Comparison of ENCODE assay signal across 19 cellular contexts in genomic region chr5:144427871-144428270, GRCh38.
A peak's percentile ranks its signal among the peaks of the same experiment; 100 is the strongest.
DNase-seq lines count a peak whose midpoint lies in the region; ATAC-seq, FAIRE-seq and TF ChIP-seq lines count a peak whose summit lies in the region.
"Had no signal": no experiment of that assay in that cellular context is flagged by ENCODE, and none has a peak within 500 bp of the region (broad histone marks: within the 10 kb centered on the region; RNA-seq: fewer than 3 reads in every experiment).

No MANE protein-coding gene starts in this region.

- no peak overlapping the region for H3K4me3 ChIP-seq in astrocyte (ENCODE audit: insufficient read depth, low read depth, low read length)
- H3K4me3 ChIP-seq: BLaER1, GM23248 had no signal

- H3K27ac ChIP-seq in astrocyte (ENCODE audit: low read depth, low read length) = no peak overlapping the region
- H3K27ac ChIP-seq: 22Rv1, BLaER1, GM23248 had no signal

- no peaks in the 10 kb centered on the region for H3K36me3 Mint-ChIP-seq in astrocyte (ENCODE audit: low read depth, unreplicated experiment)
- H3K36me3 Mint-ChIP-seq: CD4-positive, CD25-positive, alpha-beta regulatory T cell had no signal

- H3K79me2 ChIP-seq in astrocyte (ENCODE audit: insufficient read depth, low read length) = no peaks in the 10 kb centered on the region

- peak overlapping the region; percentile 81 for H3K27ac Mint-ChIP-seq in astrocyte (ENCODE audit: unreplicated experiment)
- H3K27ac Mint-ChIP-seq: CD4-positive, CD25-positive, alpha-beta regulatory T cell had no signal

- H2AFZ ChIP-seq in astrocyte (ENCODE audit: low read depth, low read length) = no peak overlapping the region
- H2AFZ ChIP-seq: GM23248 had no signal

- FAIRE-seq in astrocyte (lab: Jason Lieb, UNC) = no peak
- FAIRE-seq: GM12892, H54 had no signal

- no peak overlapping the region for H3K4me3 Mint-ChIP-seq in astrocyte (ENCODE audit: unreplicated experiment)
- H3K4me3 Mint-ChIP-seq: CD4-positive, CD25-positive, alpha-beta regulatory T cell had no signal

- ATAC-seq in GM21390 (IDR thresholded peaks at IDR 0.05; ENCODE audit: unreplicated experiment) (no peak), GM19467 (IDR thresholded peaks at IDR 0.05; ENCODE audit: unreplicated experiment) (no peak)
- ATAC-seq: HCT116 had no signal

- no peaks in the 10 kb centered on the region for H3K36me3 ChIP-seq in astrocyte (ENCODE audit: insufficient read depth, low read length)
- H3K36me3 ChIP-seq: BLaER1 had no signal

- H4K20me1 ChIP-seq in astrocyte (ENCODE audit: insufficient read depth, low read length) = no peaks in the 10 kb centered on the region
- H4K20me1 ChIP-seq: BLaER1 had no signal

- CTCF ChIA-PET in HEK293T (lab: Yijun Ruan, JAX) = no interaction called here

- H3K9me3 Mint-ChIP-seq in astrocyte (ENCODE audit: unreplicated experiment) = peaks cover 8% of the 10 kb centered on the region

- H3K4me1 Mint-ChIP-seq in astrocyte (ENCODE audit: low read depth, unreplicated experiment) = peaks cover 33% of the 10 kb centered on the region
- H3K4me1 Mint-ChIP-seq: CD4-positive, CD25-positive, alpha-beta regulatory T cell had no signal

- POLR2A ChIA-PET in HEK293T (lab: Yijun Ruan, JAX) = no interaction called here

- H3K27me3 Mint-ChIP-seq in astrocyte (ENCODE audit: low read depth, unreplicated experiment) = no peaks in the 10 kb centered on the region
- H3K27me3 Mint-ChIP-seq: CD4-positive, CD25-positive, alpha-beta regulatory T cell had no signal

- no peak for TF ChIP-seq CTCF in astrocyte (IDR thresholded peaks at IDR 0.05; ENCODE audit: insufficient read depth, low read depth, low read length)

- no peaks in the 10 kb centered on the region for H3K4me1 ChIP-seq in astrocyte (ENCODE audit: insufficient read depth, low read length)
- H3K4me1 ChIP-seq: BLaER1 had no signal

- DNase-seq in A172 (ENCODE audit: low spot score) = peak; percentile 27
- peak; percentile 27 for DNase-seq in astrocyte (ENCODE audit: low read depth)
- peak; percentile 8 for DNase-seq in hepatic stellate cell (ENCODE audit: low spot score)
- peak; percentile 75 for DNase-seq in myocyte (ENCODE audit: low read depth)
- DNase-seq in activated T-cell treated with anti-CD3 and anti-CD28 coated beads for 4 hours = no peak
- no peak for DNase-seq in HEK293T (ENCODE audit: extremely low spot score)
- DNase-seq: AML-193; Calu3; CD4-positive, CD25-positive, alpha-beta regulatory T cell; DMS 273 treated with DMSO at 0.1 percent for 48 hours; GDM1; GM23248 had no signal

- H3K9me3 ChIP-seq in astrocyte (ENCODE audit: insufficient read depth, low read depth, low read length) = no peaks in the 10 kb centered on the region
- H3K9me3 ChIP-seq: BLaER1 had no signal

- no peak overlapping the region for H3K4me2 ChIP-seq in astrocyte (ENCODE audit: low read length)
- H3K4me2 ChIP-seq: BLaER1 had no signal

- no peaks in the 10 kb centered on the region for H3K27me3 ChIP-seq in astrocyte (ENCODE audit: insufficient read depth, low read length)
- H3K27me3 ChIP-seq: BLaER1 had no signal

- no peak overlapping the region for H3K9ac ChIP-seq in astrocyte (ENCODE audit: low read length)
- H3K9ac ChIP-seq: BLaER1, GM23248 had no signal

TF ChIP-seq in HEK293T, 16 proteins besides CTCF, POLR2A, EP300 and RAD21:
- TF ChIP-seq FOXK2 (IDR thresholded peaks at IDR 0.05) (no peak), BHLHE40 (IDR thresholded peaks at IDR 0.05; ENCODE audit: borderline replicate concordance) (no peak), ZNF384 (IDR thresholded peaks at IDR 0.05) (no peak), FOXM1 (IDR thresholded peaks at IDR 0.05; ENCODE audit: borderline replicate concordance) (no peak), CTBP1 (IDR thresholded peaks at IDR 0.05; ENCODE audit: borderline replicate concordance) (no peak), NFRKB (IDR thresholded peaks at IDR 0.05) (no peak), SP1 (IDR thresholded peaks at IDR 0.05) (no peak), ARNT (IDR thresholded peaks at IDR 0.05) (no peak), SUZ12 (IDR thresholded peaks at IDR 0.05) (no peak), PKNOX1 (IDR thresholded peaks at IDR 0.05) (no peak), HDGF (IDR thresholded peaks at IDR 0.05; ENCODE audit: borderline replicate concordance) (no peak), L3MBTL2 (conservative IDR thresholded peaks at IDR 0.05) (no peak), TARDBP (IDR thresholded peaks at IDR 0.05) (no peak), LEF1 (IDR thresholded peaks at IDR 0.05; ENCODE audit: borderline replicate concordance) (no peak), FOXA1 (IDR thresholded peaks at IDR 0.05) (no peak), ELF4 (IDR thresholded peaks at IDR 0.05) (no peak)

Comparison
In these comparisons a context has a peak if more than half of its experiments do, and no peak if none do; other contexts are left out.
1. DNase-seq: peak in A172 (single experiment), astrocyte (single experiment), hepatic stellate cell (single experiment) and myocyte (single experiment); none in activated T-cell treated with anti-CD3 and anti-CD28 coated beads for 4 hours (single experiment) and HEK293T (single experiment).